ENCODE assay signal across 1 cellular context in genomic region chr15:93587046-93587445, GRCh38.
TF ChIP-seq lines count a peak whose summit lies in the region.

No MANE protein-coding gene starts in this region.

TF ChIP-seq in SK-N-SH, 30 proteins besides CTCF, POLR2A, EP300 and RAD21 (continued from another document):
- TF ChIP-seq IRF3 (IDR thresholded peaks at IDR 0.05; ENCODE audit: low read depth, low read length), result no peak
- no peak for TF ChIP-seq JUND (IDR thresholded peaks at IDR 0.05)
- peak; percentile 37 for TF ChIP-seq GATA2 (CRISPR knock-in tag; IDR thresholded peaks at IDR 0.05)
TF ChIP-seq in SK-N-SH: peak in this region for 4.
